20 cellular contexts compared by ENCODE assay signal in genomic region chr9:107969727-107970126, GRCh38.
DNase-seq lines count a peak whose midpoint lies in the region; ATAC-seq and FAIRE-seq lines count a peak whose summit lies in the region.
"Had no signal": no experiment of that assay in that cellular context is flagged by ENCODE, and none has a peak within 500 bp of the region (broad histone marks: within the 10 kb centered on the region; RNA-seq: fewer than 3 reads in every experiment).

No MANE protein-coding gene starts in this region.

- no peaks in the 10 kb centered on the region for H3K36me3 ChIP-seq in esophagus (ENCODE audit: control insufficient read depth in 2 of 2, insufficient read depth in 2 of 2, low read length in 1 of 2)
- no peaks in the 10 kb centered on the region for H3K36me3 ChIP-seq in small intestine (ENCODE audit: control insufficient read depth in 2 of 2, insufficient read depth in 2 of 2, low read length in 2 of 2)
- H3K36me3 ChIP-seq: BLaER1 treated with 17β-estradiol and CSF1 and Interleukin-3, amounts not matched to agents 10 nM and 100 nM had no signal

- H3K27ac ChIP-seq in esophagus (ENCODE audit: low read depth in 2 of 2, low read length in 1 of 2) (peak overlapping the region; percentile 16 to 59), small intestine (ENCODE audit: low read depth in 1 of 2, low read length in 1 of 2) (peak overlapping the region in 1 of 2 donors; percentile 18)
- H3K27ac ChIP-seq: 22Rv1; A549; BLaER1 treated with 17β-estradiol and CSF1 and Interleukin-3, amounts not matched to agents 10 nM and 100 nM; C4-2B had no signal

- intact Hi-C loops in left colon (cut with DNase I, micrococcal nuclease) = no loop called here

- WGBS in esophagus, 2 donors = 58 to 73% methylated on average over 8 of the region's 8 CpGs
- 16 to 53% (median 30%) methylated on average over 8 of the region's 8 CpGs for WGBS in small intestine, 3 donors

- H3K4me1 ChIP-seq in esophagus (ENCODE audit: control insufficient read depth in 2 of 2, insufficient read depth in 2 of 2, low read length in 1 of 2) (peaks cover 2 to 13% of the 10 kb centered on the region in 2 donors), small intestine (ENCODE audit: control insufficient read depth in 2 of 2, insufficient read depth in 1 of 2, low read depth in 1 of 2, low read length in 1 of 2) (peaks cover 4% of the 10 kb centered on the region in 2 donors)
- H3K4me1 ChIP-seq: Caco-2 had no signal

- no peak for FAIRE-seq in small intestine (lab: Jason Lieb, UNC)
- FAIRE-seq: A549, D721Med, G401.6, GM12891, GM18507 had no signal

- H3K9me3 ChIP-seq in esophagus (ENCODE audit: control insufficient read depth in 2 of 2, insufficient read depth in 1 of 2, low read depth in 1 of 2, low read length in 1 of 2) = no peaks in the 10 kb centered on the region
- H3K9me3 ChIP-seq in small intestine (ENCODE audit: control insufficient read depth, low read depth) = no peaks in the 10 kb centered on the region
- H3K9me3 ChIP-seq: A549; BLaER1 treated with 17β-estradiol and CSF1 and Interleukin-3, amounts not matched to agents 10 nM and 100 nM; Caco-2 had no signal

- H3K27me3 ChIP-seq in esophagus (ENCODE audit: control insufficient read depth in 1 of 2, insufficient read depth in 2 of 2, low read length in 2 of 2) (no peaks in the 10 kb centered on the region), small intestine (ENCODE audit: control insufficient read depth in 2 of 2, insufficient read depth in 2 of 2, low read length in 2 of 2) (no peaks in the 10 kb centered on the region)
- H3K27me3 ChIP-seq: BLaER1 treated with 17β-estradiol and CSF1 and Interleukin-3, amounts not matched to agents 10 nM and 100 nM had no signal

- DNase-seq in left colon (peak in 1 of 2 donors; percentile 38), small intestine (peak; percentile 67)
- no peak for DNase-seq in stimulated activated CD4-positive, alpha-beta T cell treated with anti-CD3 and anti-CD28 coated beads, Interleukin-4, amount 100 ng/mL, for 24 hours
- DNase-seq: AML-193; Caco-2; Calu3; CD4-positive, alpha-beta T cell; CD8-positive, alpha-beta T cell; DMS79 treated with DMSO at 0.1 percent for 48 hours; GF-D8 had no signal

- H3K4me3 ChIP-seq in esophagus (ENCODE audit: low read depth in 1 of 2, low read length in 2 of 2) (no peak overlapping the region), small intestine (ENCODE audit: low read depth in 1 of 2, low read length in 2 of 2) (no peak overlapping the region)
- H3K4me3 ChIP-seq: A549; BLaER1 treated with 17β-estradiol and CSF1 and Interleukin-3, amounts not matched to agents 10 nM and 100 nM had no signal

- ATAC-seq in left colon = peak; percentile 33
- ATAC-seq in GM18502 (IDR thresholded peaks at IDR 0.05; ENCODE audit: poor library complexity, unreplicated experiment) = no peak
- ATAC-seq: A549; CD8-positive, alpha-beta T cell had no signal
